21 cellular contexts compared by ENCODE assay signal in the genomic region with DNA sequence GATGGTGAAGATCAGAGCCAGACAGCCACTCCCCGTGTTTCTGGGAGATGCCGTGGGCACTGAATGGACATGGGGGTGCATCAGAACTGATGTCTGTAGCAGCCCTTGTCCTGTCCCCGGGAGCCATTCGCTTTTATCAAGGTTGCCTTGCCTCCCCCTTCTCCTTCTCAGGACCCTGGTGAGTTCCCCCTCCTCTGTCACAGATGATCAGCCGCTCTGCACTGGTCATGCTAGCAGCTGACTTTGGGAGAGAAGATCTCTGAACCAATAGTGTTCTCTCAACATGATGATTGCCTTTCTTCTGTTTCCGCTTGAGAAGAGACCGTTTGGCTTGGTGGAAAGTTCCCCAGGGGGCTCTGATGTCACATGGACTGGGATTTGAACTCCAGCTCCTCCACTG. TPM values are rescaled to one million over a fixed set of nuclear protein-coding genes. Genes with fewer than 3 reads are reported as not detected.
DNase-seq lines count a peak whose midpoint lies in the region; ATAC-seq and TF ChIP-seq lines count a peak whose summit lies in the region.
"Had no signal": no experiment of that assay in that cellular context is flagged by ENCODE, and none has a peak within 500 bp of the region (broad histone marks: within the 10 kb centered on the region; RNA-seq: fewer than 3 reads in every experiment).

No MANE protein-coding gene starts in this region.

- POLR2A ChIA-PET in HEK293 (lab: Yijun Ruan, JAX) = no interaction called here

- H3K9ac ChIP-seq in BLaER1 = no peak overlapping the region
- H3K9ac ChIP-seq: GM23248 had no signal

- H3K9me3 ChIP-seq in BLaER1 (no peaks in the 10 kb centered on the region), HEK293 (ENCODE audit: control insufficient read depth, insufficient read depth, low read depth, low read length) (no peaks in the 10 kb centered on the region)

- no peaks in the 10 kb centered on the region for H3K27me3 Mint-ChIP-seq in brain
- no peaks in the 10 kb centered on the region for H3K27me3 Mint-ChIP-seq in stimulated activated naive CD8-positive, alpha-beta T cell treated with anti-CD3 and anti-CD28 coated beads, Interleukin-15, amount 100 ng/mL, for 72 hours
- H3K27me3 Mint-ChIP-seq: B cell, IgD-negative memory B cell had no signal

- H3K4me3 Mint-ChIP-seq in brain = no peak overlapping the region
- H3K4me3 Mint-ChIP-seq in stimulated activated naive CD8-positive, alpha-beta T cell treated with anti-CD3 and anti-CD28 coated beads, Interleukin-15, amount 100 ng/mL, for 72 hours = no peak overlapping the region
- H3K4me3 Mint-ChIP-seq: B cell, IgD-negative memory B cell had no signal

- H3K27ac ChIP-seq in BLaER1 (no peak overlapping the region), HEK293 (ENCODE audit: extremely low read depth, low read depth, low read length) (no peak overlapping the region)
- H3K27ac ChIP-seq: C4-2B, GM23248 had no signal

- DNase-seq in islet precursor cell (peak; percentile 46), foreskin melanocyte (no peak), CD1c-positive myeloid dendritic cell (ENCODE audit: extremely low spot score) (no peak), posterior vena cava (ENCODE audit: low spot score) (no peak)
- no peak for DNase-seq in stimulated activated naive CD8-positive, alpha-beta T cell treated with anti-CD3 and anti-CD28 coated beads, Interleukin-15, amount 100 ng/mL, for 72 hours
- DNase-seq: 8988T; CD4-positive, alpha-beta memory T cell; DMS153; DMS79; GDM1; GM23248; H7; KBM-7 had no signal

- H4K20me1 ChIP-seq in BLaER1 = no peaks in the 10 kb centered on the region

- H3K9me3 Mint-ChIP-seq in brain = peaks cover 0 to 5% (median 0%) of the 10 kb centered on the region in 5 experiments
- no peaks in the 10 kb centered on the region for H3K9me3 Mint-ChIP-seq in stimulated activated naive CD8-positive, alpha-beta T cell treated with anti-CD3 and anti-CD28 coated beads, Interleukin-15, amount 100 ng/mL, for 72 hours
- H3K9me3 Mint-ChIP-seq: CD4-positive, alpha-beta memory T cell; IgD-negative memory B cell had no signal

- no peaks in the 10 kb centered on the region for H3K36me3 ChIP-seq in BLaER1
- no peaks in the 10 kb centered on the region for H3K36me3 ChIP-seq in HEK293 (ENCODE audit: control insufficient read depth in 2 of 2, insufficient read depth in 1 of 2, low read length in 2 of 2)

- peak overlapping the region; percentile 69 for H3K4me2 ChIP-seq in BLaER1

- ATAC-seq in stimulated activated naive CD8-positive, alpha-beta T cell treated with anti-CD3 and anti-CD28 coated beads, Interleukin-15, amount 100 ng/mL, for 72 hours = no peak
- ATAC-seq: HCT116, HepG2 had no signal

- no peak for TF ChIP-seq CTCF in HEK293 (tag by site-specific recombination; IDR thresholded peaks at IDR 0.05)
- TF ChIP-seq CTCF in brain (conservative IDR thresholded peaks at IDR 0.05) = no peak

- no peak overlapping the region for H3K4me3 ChIP-seq in BLaER1
- no peak overlapping the region for H3K4me3 ChIP-seq in HEK293 (ENCODE audit: low read depth, low read length)
- H3K4me3 ChIP-seq: GM23248 had no signal

- no peaks in the 10 kb centered on the region for H3K27me3 ChIP-seq in BLaER1

- CTCF ChIA-PET in HEK293 (lab: Yijun Ruan, JAX) = interaction anchor here (0.6 to 1.7 kb wide), 2 partner anchors 12 to 50 kb away, joined by 3 to 5 read pairs; no protein-coding TSS in a partner anchor

- peaks cover 85% of the 10 kb centered on the region for H3K4me1 Mint-ChIP-seq in brain
- no peaks in the 10 kb centered on the region for H3K4me1 Mint-ChIP-seq in stimulated activated naive CD8-positive, alpha-beta T cell treated with anti-CD3 and anti-CD28 coated beads, Interleukin-15, amount 100 ng/mL, for 72 hours

- intact Hi-C loops in posterior vena cava (cut with DNase I) = no loop called here

- H3K27ac Mint-ChIP-seq in brain = peak overlapping the region in 4 of 5 experiments; percentile 17 to 91 (median 52)
- peak overlapping the region in 1 of 2 donors; percentile 43 for H3K27ac Mint-ChIP-seq in stimulated activated naive CD8-positive, alpha-beta T cell treated with anti-CD3 and anti-CD28 coated beads, Interleukin-15, amount 100 ng/mL, for 72 hours
- H3K27ac Mint-ChIP-seq: B cell; CD4-positive, alpha-beta memory T cell; IgD-negative memory B cell had no signal

- peaks cover 47% of the 10 kb centered on the region for H3K4me1 ChIP-seq in BLaER1
- H3K4me1 ChIP-seq in HEK293 (ENCODE audit: control insufficient read depth, insufficient read depth, low read length) = no peaks in the 10 kb centered on the region

- H3K36me3 Mint-ChIP-seq in brain = no peaks in the 10 kb centered on the region
- H3K36me3 Mint-ChIP-seq: CD4-positive, alpha-beta memory T cell; IgD-negative memory B cell had no signal

TF ChIP-seq in HEK293, 187 proteins besides CTCF, POLR2A, EP300 and RAD21:
- TF ChIP-seq REST (tag by site-specific recombination; IDR thresholded peaks at IDR 0.05) (peak; percentile 53; the same call in 1 of the 2 replicates), ZNF530 (tag by site-specific recombination; IDR thresholded peaks at IDR 0.05; ENCODE audit: low read depth) (no peak), ZBTB10 (tag by site-specific recombination; IDR thresholded peaks at IDR 0.05) (no peak), ZFP69B (tag by site-specific recombination; IDR thresholded peaks at IDR 0.05) (no peak)
TF ChIP-seq in HEK293: peak in this region for 1.

RNA-seq across cellular contexts. Expression of gene BOD1, which starts 24.7 kb away (rescaled TPM):
- 60.0 TPM for polyA plus RNA-seq in brain (ENCODE audit: insufficient read depth, low read depth, low replicate concordance)
- total RNA-seq in posterior vena cava = 10 to 100 TPM; 34.8 to 35.6 TPM
